In genomic region chr13:19155321-19155861, GRCh38 we compare ENCODE assay signal across 34 cellular contexts. TPM values are rescaled to one million over a fixed set of nuclear protein-coding genes. Genes with fewer than 3 reads are reported as not detected.
A peak's percentile ranks its signal among the peaks of the same experiment; 100 is the strongest.
DNase-seq lines count a peak whose midpoint lies in the region; ATAC-seq, FAIRE-seq and TF ChIP-seq lines count a peak whose summit lies in the region.
"Had no signal": no experiment of that assay in that cellular context is flagged by ENCODE, and none has a peak within 500 bp of the region (broad histone marks: within the 10 kb centered on the region; RNA-seq: fewer than 3 reads in every experiment).

No MANE protein-coding gene starts in this region.

- H3K79me2 ChIP-seq in GM12878 (ENCODE audit: control insufficient read depth, insufficient read depth, low read length), result no peaks in the 10 kb centered on the region
- no peaks in the 10 kb centered on the region for H3K79me2 ChIP-seq in HepG2 (ENCODE audit: insufficient read depth, low read length)

- no peaks in the 10 kb centered on the region for H3K27me3 Mint-ChIP-seq in immature natural killer cell (ENCODE audit: low read depth in 3 of 3)

- H4K20me1 ChIP-seq in GM12878 (ENCODE audit: control insufficient read depth, insufficient read depth) (no peaks in the 10 kb centered on the region), HepG2 (ENCODE audit: insufficient read depth, low read length) (no peaks in the 10 kb centered on the region)

- H3K4me3 Mint-ChIP-seq in stimulated activated effector memory CD8-positive, alpha-beta T cell treated with anti-CD3 and anti-CD28 coated beads, Interleukin-12 subunit alpha, Interleukin-12 subunit beta, amount 100 ng/mL, for 72 hours, result no peak overlapping the region
- H3K4me3 Mint-ChIP-seq in immature natural killer cell, result no peak overlapping the region
- H3K4me3 Mint-ChIP-seq: CD14-positive monocyte; naive thymus-derived CD8-positive, alpha-beta T cell had no signal

- intact Hi-C loops in GM12878 (cut with micrococcal nuclease; ENCODE audit: unreplicated experiment), result no loop called here
- intact Hi-C loops in HepG2 (cut with micrococcal nuclease; ENCODE audit: unreplicated experiment), result no loop called here

- no peak for TF ChIP-seq EP300 in GM12878 (IDR thresholded peaks at IDR 0.05; ENCODE audit: borderline replicate concordance in 1 of 2, control insufficient read depth in 1 of 2, low read depth in 2 of 2, low read length in 2 of 2)
- no peak for TF ChIP-seq EP300 in HepG2 (IDR thresholded peaks at IDR 0.05; ENCODE audit: low read depth in 2 of 2, low read length in 2 of 2)
- no peak for TF ChIP-seq EP300 in HepG2 (CRISPR knock-in tag; IDR thresholded peaks at IDR 0.05; ENCODE audit: borderline replicate concordance)

- no peaks in the 10 kb centered on the region for H3K4me1 Mint-ChIP-seq in stimulated activated effector memory CD8-positive, alpha-beta T cell treated with anti-CD3 and anti-CD28 coated beads, Interleukin-12 subunit alpha, Interleukin-12 subunit beta, amount 100 ng/mL, for 72 hours
- peaks cover 0 to 1% of the 10 kb centered on the region in 2 donors for H3K4me1 Mint-ChIP-seq in immature natural killer cell
- H3K4me1 Mint-ChIP-seq: CD14-positive monocyte had no signal

- H3K4me3 ChIP-seq in GM12878 (no peak overlapping the region), HepG2 (replicated peaks in 1 of 3; ENCODE audit: insufficient read depth in 1 of 3, low read depth in 2 of 3, low read length in 3 of 3) (no peak overlapping the region)
- H3K4me3 ChIP-seq: gastrocnemius medialis, lung, PC-9 had no signal

- ATAC-seq in GM12878 (no peak), HG03097 (IDR thresholded peaks at IDR 0.05; ENCODE audit: low FRiP score, unreplicated experiment) (no peak), HepG2 (no peak)
- ATAC-seq in stimulated activated effector memory CD8-positive, alpha-beta T cell treated with anti-CD3 and anti-CD28 coated beads, Interleukin-12 subunit alpha, Interleukin-12 subunit beta, amount 100 ng/mL, for 72 hours, result peak; percentile 3
- ATAC-seq: activated naive CD4-positive, alpha-beta T cell treated with anti-CD3 and anti-CD28 coated beads, Interleukin-2, amount 50 U/mL, for 72 hours; gastrocnemius medialis; naive thymus-derived CD8-positive, alpha-beta T cell; Right ventricle myocardium inferior; SK-N-SH treated with all-trans-retinoic acid at 6 μM for 48 hours had no signal

- FAIRE-seq in GM12878 (lab: Jason Lieb, UNC), result no peak
- no peak for FAIRE-seq in HepG2 (lab: Jason Lieb, UNC)
- FAIRE-seq: endothelial cell of umbilical vein had no signal

- no peak for TF ChIP-seq CTCF in GM12878 (IDR thresholded peaks at IDR 0.05 in 2 of 3, conservative IDR thresholded peaks at IDR 0.05 in 1 of 3; ENCODE audit: control insufficient read depth in 2 of 3, extremely low read depth in 1 of 3, insufficient read depth in 1 of 3, low read depth in 3 of 3, low read length in 3 of 3)
- TF ChIP-seq CTCF in HepG2 (CRISPR knock-in tag; IDR thresholded peaks at IDR 0.05), result no peak

- SMC1A ChIA-PET in GM12878 (lab: Charles Lee; ENCODE audit: uncharacterized antibody, unreplicated experiment), result interaction anchor here (0.9 kb wide), 1 partner anchor 130 kb away, joined by 3 read pairs; no protein-coding TSS in a partner anchor

- H3K9me3 ChIP-seq in GM12878 (replicated peaks; ENCODE audit: control insufficient read depth, insufficient read depth, low read length), result no peaks in the 10 kb centered on the region; the same call in 2 of the 3 replicates
- no peaks in the 10 kb centered on the region for H3K9me3 ChIP-seq in HepG2 (ENCODE audit: low read length)
- H3K9me3 ChIP-seq: gastrocnemius medialis had no signal

- RAD21 ChIA-PET in GM12878 (lab: Charles Lee; ENCODE audit: unreplicated experiment), result interaction anchor here (1.8 kb wide), 1 partner anchor 130 kb away, joined by 5 read pairs; no protein-coding TSS in a partner anchor

- H3K27me3 ChIP-seq in GM12878 (replicated peaks in 1 of 2; ENCODE audit: control insufficient read depth in 2 of 2, insufficient read depth in 2 of 2, low read length in 1 of 2) (no peaks in the 10 kb centered on the region), HepG2 (ENCODE audit: control insufficient read depth in 1 of 2, insufficient read depth in 2 of 2, low read length in 2 of 2) (no peaks in the 10 kb centered on the region)
- H3K27me3 ChIP-seq: gastrocnemius medialis had no signal

- no peak overlapping the region for H3K27ac ChIP-seq in GM12878 (ENCODE audit: control insufficient read depth, insufficient read depth)
- H3K27ac ChIP-seq in HepG2 (ENCODE audit: extremely low read length, insufficient read depth, low read length), result no peak overlapping the region
- H3K27ac ChIP-seq: 22Rv1, gastrocnemius medialis, HL-60, PC-9, WERI-Rb-1 had no signal

- H3K9me3 Mint-ChIP-seq in stimulated activated effector memory CD8-positive, alpha-beta T cell treated with anti-CD3 and anti-CD28 coated beads, Interleukin-12 subunit alpha, Interleukin-12 subunit beta, amount 100 ng/mL, for 72 hours, result no peaks in the 10 kb centered on the region
- H3K9me3 Mint-ChIP-seq in immature natural killer cell, result peaks cover 4 to 28% (median 14%) of the 10 kb centered on the region in 6 donors
- H3K9me3 Mint-ChIP-seq: activated naive CD4-positive, alpha-beta T cell treated with anti-CD3 and anti-CD28 coated beads, Interleukin-2, amount 50 U/mL, for 72 hours had no signal

- in situ Hi-C loops in KBM-7 (cut with MboI; ENCODE audit: low pct_unique_long_range_greater_than_20kb, low sequenced_read_pairs), result loop anchor here (25.0 kb wide), 3 partner anchors 107 to 432 kb away; no protein-coding TSS in a partner anchor
- in situ Hi-C loops in GM12878 (cut with MboI), result no loop called here
- in situ Hi-C loops in HepG2 (cut with HindIII; ENCODE audit: extremely low pct_ligation_motif_present, low pct_unique_long_range_greater_than_20kb), result loop anchor here (10.0 kb wide), 1 partner anchor 439 kb away; no protein-coding TSS in a partner anchor

- no TSS peak for BruUV-seq in GM12878 (replicated peaks; lab: Mats Ljungman, UMichigan)
- no TSS peak for BruUV-seq in HepG2 (replicated peaks; lab: Mats Ljungman, UMichigan)

- H2AFZ ChIP-seq in GM12878 (ENCODE audit: control insufficient read depth, low read depth, low read length) (no peak overlapping the region), HepG2 (ENCODE audit: low read length) (no peak overlapping the region)
- H2AFZ ChIP-seq: PC-9 had no signal

- H3K4me1 ChIP-seq in GM12878 (ENCODE audit: control insufficient read depth, insufficient read depth, low read length), result no peaks in the 10 kb centered on the region
- H3K4me1 ChIP-seq in HepG2 (ENCODE audit: insufficient read depth, low read length), result no peaks in the 10 kb centered on the region
- H3K4me1 ChIP-seq: gastrocnemius medialis had no signal

- TF ChIP-seq RAD21 in GM12878 (IDR thresholded peaks at IDR 0.05; ENCODE audit: insufficient read depth, low read depth, low read length) (no peak), HepG2 (CRISPR knock-in tag; IDR thresholded peaks at IDR 0.05) (no peak)

- H3K36me3 ChIP-seq in GM12878 (ENCODE audit: control insufficient read depth in 2 of 2, insufficient read depth in 2 of 2, low read length in 1 of 2) (no peaks in the 10 kb centered on the region), HepG2 (replicated peaks in 1 of 2; ENCODE audit: control insufficient read depth in 1 of 2, insufficient read depth in 2 of 2, low read length in 2 of 2) (no peaks in the 10 kb centered on the region)
- H3K36me3 ChIP-seq: gastrocnemius medialis, WERI-Rb-1 had no signal

- DNase-seq in NK-92 treated with Interleukin-12 subunit alpha and Interleukin-12 subunit beta, amount 100 ng/mL, for 24 hours (lab: John Stamatoyannopoulos, UW), result peak; percentile 15
- DNase-seq in NK-92 (lab: John Stamatoyannopoulos, UW; ENCODE audit: unreplicated experiment) (no peak), KBM-7 (peak; percentile 4), GM12878 (ENCODE audit: low read depth, low spot score) (no peak), immature natural killer cell (no peak), HepG2 (ENCODE audit: low spot score) (no peak)
- no peak for DNase-seq in stimulated activated effector memory CD8-positive, alpha-beta T cell treated with anti-CD3 and anti-CD28 coated beads, Interleukin-12 subunit alpha, Interleukin-12 subunit beta, amount 100 ng/mL, for 72 hours (ENCODE audit: low spot score in 2 of 2)
- DNase-seq: activated CD4-positive, alpha-beta T cell treated with anti-CD3 and anti-CD28 coated beads for 4 hours; activated CD8-positive, alpha-beta memory T cell treated with anti-CD3 and anti-CD28 coated beads for 24 hours; activated effector memory CD4-positive, alpha-beta T cell treated with Interleukin-2 at 50 U/mL for 16 hours; DMS79; gastrocnemius medialis; naive thymus-derived CD8-positive, alpha-beta T cell; NCI-H82; PC-9; stimulated activated CD4-positive, alpha-beta T cell treated with anti-CD3 and anti-CD28 coated beads, Interleukin-4, amount 100 ng/mL, for 24 hours; WERI-Rb-1 had no signal

- CTCF ChIA-PET in GM12878 (lab: Yijun Ruan, JAX) (interaction anchor here (1.3 kb wide), 1 partner anchor 283 kb away, joined by 5 read pairs; no protein-coding TSS in a partner anchor), HepG2 (lab: Yijun Ruan, JAX; ENCODE audit: low intra/inter-chr PET ratio, low total read pairs) (no interaction called here)

- TF ChIP-seq POLR2A in GM12878 (IDR thresholded peaks at IDR 0.05; ENCODE audit: low read depth, low read length) (no peak), HepG2 (IDR thresholded peaks at IDR 0.05; ENCODE audit: insufficient read depth in 1 of 2, low read depth in 2 of 2, low read length in 2 of 2) (no peak)

- H3K4me2 ChIP-seq in GM12878 (ENCODE audit: control insufficient read depth, insufficient read depth) (no peak overlapping the region), HepG2 (ENCODE audit: low read depth, low read length) (no peak overlapping the region)
- H3K4me2 ChIP-seq: PC-9 had no signal

- 18% methylated on average over 6 of the region's 6 CpGs for WGBS in GM12878 (ENCODE audit: insufficient coverage, insufficient replicate concordance, low lambda C conversion rate, missing lambda C conversion rate)
- 0% methylated on average over 2 of the region's 6 CpGs for WGBS in HepG2 (ENCODE audit: low lambda C conversion rate)

- POLR2A ChIA-PET in GM12878 (lab: Charles Lee) (interaction anchor here (0.6 kb wide), 1 partner anchor 416 kb away, joined by 3 read pairs; no protein-coding TSS in a partner anchor), HepG2 (lab: Yijun Ruan, JAX) (no interaction called here)

- no peak overlapping the region for H3K27ac Mint-ChIP-seq in stimulated activated effector memory CD8-positive, alpha-beta T cell treated with anti-CD3 and anti-CD28 coated beads, Interleukin-12 subunit alpha, Interleukin-12 subunit beta, amount 100 ng/mL, for 72 hours
- H3K27ac Mint-ChIP-seq in immature natural killer cell, result no peak overlapping the region
- H3K27ac Mint-ChIP-seq: activated naive CD4-positive, alpha-beta T cell treated with anti-CD3 and anti-CD28 coated beads, Interleukin-2, amount 50 U/mL, for 72 hours; naive thymus-derived CD8-positive, alpha-beta T cell had no signal

- H3K9ac ChIP-seq in GM12878 (ENCODE audit: control insufficient read depth, insufficient read depth, low read length), result no peak overlapping the region
- H3K9ac ChIP-seq in HepG2 (ENCODE audit: insufficient read depth, low read depth, low read length), result no peak overlapping the region

- no peaks in the 10 kb centered on the region for H3K36me3 Mint-ChIP-seq in stimulated activated effector memory CD8-positive, alpha-beta T cell treated with anti-CD3 and anti-CD28 coated beads, Interleukin-12 subunit alpha, Interleukin-12 subunit beta, amount 100 ng/mL, for 72 hours
- H3K36me3 Mint-ChIP-seq in immature natural killer cell, result peaks cover 0 to 4% (median 0%) of the 10 kb centered on the region in 3 donors
- H3K36me3 Mint-ChIP-seq: activated naive CD4-positive, alpha-beta T cell treated with anti-CD3 and anti-CD28 coated beads, Interleukin-2, amount 50 U/mL, for 72 hours; CD14-positive monocyte; naive thymus-derived CD8-positive, alpha-beta T cell had no signal

RNA-seq across cellular contexts. Expression of gene TUBA3C, which starts 26.2 kb away (rescaled TPM):
- total RNA-seq in GM12878 (2013; cell fraction: nucleolus; rRNA removed), result not detected in 2 replicates
- total RNA-seq in GM12878 (2014; rRNA removed) (not detected in 2 replicates), GM12878 (2014; rRNA removed; fragmentation: Illumina TruSeq; extraction: Trizol) (not detected in 2 replicates), GM12878 (2021) (not detected in 2 replicates), HepG2 (2016; rRNA removed; fragmentation: Illumina TruSeq; extraction: Trizol) (not detected in 2 replicates)
- polyA plus RNA-seq in GM12878 (2011; ENCODE audit: low read depth), result not detected
- polyA plus RNA-seq in GM12878 (2011; rRNA removed) (1.6 and 4.5 TPM in 2 replicates), GM12878 (2014; fragmentation: Illumina TruSeq; extraction: Trizol) (0.04 TPM in 1 of 2 replicates, not detected in the other), GM12878 (2014; fragmentation: Nextera tagmentation; extraction: Ambion mirVana) (not detected), GM12878 (2014; rRNA removed) (0.29 and 0.36 TPM in 2 replicates), GM12878 (2016; fragmentation: Nextera tagmentation; extraction: Ambion mirVana) (under 1 TPM; 0.23 to 0.31 TPM), immature natural killer cell (not detected), HepG2 (2011; rRNA removed) (not detected in 2 replicates)
- polyA plus RNA-seq in GM12878 (2011; cell fraction: cytosol; rRNA removed), result 4.7 and 7.0 TPM in 2 replicates
- polyA plus RNA-seq in GM12878 (2011; cell fraction: nucleus; rRNA removed), result 2.4 TPM in 2 replicates
- polyA plus RNA-seq in GM12878 (2012), result not detected in 2 replicates
- polyA minus RNA-seq in GM12878 (2011; rRNA and poly(A)+ RNA removed), result 5.1 and 5.8 TPM in 2 replicates
- polyA minus RNA-seq in GM12878 (2011; cell fraction: cytosol; rRNA and poly(A)+ RNA removed), result 1.2 TPM in 1 of 2 replicates, not detected in the other
- polyA minus RNA-seq in GM12878 (2011; cell fraction: nucleus; rRNA and poly(A)+ RNA removed), result 0.36 and 0.67 TPM in 2 replicates
- not detected in 2 replicates for total RNA-seq in HepG2 (2016; cell fraction: cytosol; rRNA removed; fragmentation: Illumina TruSeq; extraction: Trizol; ENCODE audit: low read depth)
- total RNA-seq in HepG2 (2016; cell fraction: insoluble cytoplasmic fraction; rRNA removed; fragmentation: Illumina TruSeq; extraction: Trizol), result not detected in 2 replicates
- total RNA-seq in HepG2 (2016; cell fraction: membrane; rRNA removed; fragmentation: Illumina TruSeq; extraction: Trizol), result not detected in 2 replicates
- not detected in 2 replicates for total RNA-seq in HepG2 (2016; cell fraction: nucleus; rRNA removed; fragmentation: Illumina TruSeq; extraction: Trizol)
- not detected in 2 replicates for polyA plus RNA-seq in HepG2 (2011; cell fraction: cytosol; rRNA removed)
- polyA plus RNA-seq in HepG2 (2011; cell fraction: nucleus; rRNA removed), result not detected in 2 replicates
- not detected in 2 replicates for polyA plus RNA-seq in HepG2 (2012)
- not detected in 2 replicates for polyA plus RNA-seq in HepG2 (2016; cell fraction: cytosol; fragmentation: Illumina TruSeq; extraction: Trizol; ENCODE audit: low read depth)
- not detected in 2 replicates for polyA plus RNA-seq in HepG2 (2016; cell fraction: insoluble cytoplasmic fraction; fragmentation: Illumina TruSeq; extraction: Trizol; ENCODE audit: low read depth)
- polyA plus RNA-seq in HepG2 (2016; cell fraction: membrane; fragmentation: Illumina TruSeq; extraction: Trizol; ENCODE audit: low read depth), result not detected in 2 replicates
- polyA plus RNA-seq in HepG2 (2016; cell fraction: nucleus; fragmentation: Illumina TruSeq; extraction: Trizol; ENCODE audit: insufficient read depth, low read depth), result not detected in 2 replicates
- polyA minus RNA-seq in HepG2 (2011; rRNA and poly(A)+ RNA removed; ENCODE audit: low replicate concordance), result not detected in 2 replicates
- polyA minus RNA-seq in HepG2 (2011; cell fraction: cytosol; rRNA and poly(A)+ RNA removed), result not detected in 2 replicates
- polyA minus RNA-seq in HepG2 (2011; cell fraction: nucleus; rRNA and poly(A)+ RNA removed), result not detected in 2 replicates
- total RNA-seq: activated naive CD4-positive, alpha-beta T cell treated with anti-CD3 and anti-CD28 coated beads, Interleukin-2, amount 50 U/mL, for 72 hours; chondrocyte; endothelial cell of umbilical vein; fibroblast of lung; gastrocnemius medialis; H4; LHCN-M2; lung; mononuclear cell; naive thymus-derived CD8-positive, alpha-beta T cell; NCI-H460; omental fat pad; PC-9; ureter had no signal
- polyA plus RNA-seq: CD14-positive monocyte, endothelial cell of umbilical vein, fibroblast of lung, lung had no signal

Comparison
In these comparisons a context has a peak if more than half of its experiments do, and no peak if none do; other contexts are left out.
1. DNase-seq: peak in NK-92 treated with Interleukin-12 subunit alpha and Interleukin-12 subunit beta, amount 100 ng/mL, for 24 hours (single experiment) and KBM-7 (single experiment); none in NK-92 (single experiment), GM12878 (single experiment), stimulated activated effector memory CD8-positive, alpha-beta T cell treated with anti-CD3 and anti-CD28 coated beads, Interleukin-12 subunit alpha, Interleukin-12 subunit beta, amount 100 ng/mL, for 72 hours (0 of 2), immature natural killer cell (0 of 3) and HepG2 (single experiment).